ENCODE assay signal across 8 cellular contexts in the genomic region with DNA sequence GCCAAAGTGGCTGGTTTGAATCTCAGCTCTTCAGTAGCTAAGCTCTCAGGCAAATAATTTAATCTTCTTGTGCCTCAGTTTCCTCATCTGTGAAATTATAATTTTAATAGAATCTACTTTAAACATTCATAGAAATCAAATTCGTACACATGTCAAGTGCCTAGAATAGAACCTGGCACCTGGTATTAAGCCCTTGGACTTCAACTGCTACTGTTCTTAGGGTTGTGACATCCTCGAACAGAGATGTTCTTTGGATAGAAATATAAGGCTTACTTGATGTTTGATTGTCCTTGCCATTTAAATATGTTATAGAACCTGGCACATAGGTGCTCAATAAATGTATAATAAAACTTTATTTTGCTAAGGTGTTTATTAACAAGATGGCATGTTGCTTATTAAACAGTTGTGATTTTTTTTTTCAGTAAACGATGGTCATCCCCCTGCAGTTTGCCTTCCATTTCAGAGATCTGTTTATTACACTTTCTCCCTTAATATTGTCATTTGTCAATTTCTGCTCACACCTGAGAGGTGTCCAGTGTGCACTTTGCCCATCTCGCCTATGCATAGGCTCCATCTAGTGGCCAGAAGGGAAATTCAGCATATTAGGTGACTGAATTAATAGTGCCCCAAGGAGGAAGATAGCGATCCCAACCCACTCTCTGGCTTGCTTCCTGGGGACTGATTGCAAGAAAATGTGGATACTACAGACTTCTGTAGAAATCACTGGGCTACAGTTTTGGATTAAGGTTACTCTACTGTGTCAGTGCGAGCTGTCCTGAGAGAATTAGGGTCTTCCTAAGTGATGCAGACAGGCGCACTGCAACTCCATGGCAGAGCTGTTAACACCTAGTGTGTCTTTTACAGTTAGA. TPM values are rescaled to one million over a fixed set of nuclear protein-coding genes. Genes with fewer than 3 reads are reported as not detected.
A peak's percentile ranks its signal among the peaks of the same experiment; 100 is the strongest.
DNase-seq lines count a peak whose midpoint lies in the region; ATAC-seq and TF ChIP-seq lines count a peak whose summit lies in the region.

No MANE protein-coding gene starts in this region.

- intact Hi-C loops in Right ventricle myocardium superior (cut with DNase I) = no loop called here

- peaks cover 5% of the 10 kb centered on the region for H3K4me1 ChIP-seq in CD4-positive, CD25-positive, alpha-beta regulatory T cell (ENCODE audit: control insufficient read depth, insufficient read depth, low read length, poor library complexity, severe bottlenecking)

- DNase-seq in CD4-positive, CD25-positive, alpha-beta regulatory T cell = peak; percentile 19 to 58 (median 49)
- DNase-seq in NCI-H1930 (lab: John Stamatoyannopoulos, UW) (peak; percentile 17 to 22), Right ventricle myocardium superior (no peak), retinal pigment epithelial cell (ENCODE audit: low read depth) (no peak)
- peak; percentile 15 for DNase-seq in activated CD4-positive, alpha-beta T cell treated with anti-CD3 and anti-CD28 coated beads, Interleukin-2, amount 50 U/mL, for 1 hour
- no peak for DNase-seq in activated CD4-positive, CD25-positive, alpha-beta regulatory T cell treated with anti-CD3 and anti-CD28 coated beads, Interleukin-2, amount 50 U/mL, for 72 hours

- peaks cover 0 to 69% (median 12%) of the 10 kb centered on the region in 4 donors for H3K4me1 Mint-ChIP-seq in CD4-positive, CD25-positive, alpha-beta regulatory T cell

- ATAC-seq in CD4-positive, CD25-positive, alpha-beta regulatory T cell (ENCODE audit: low read depth in 2 of 2) = peak; percentile 53 to 77
- peak; percentile 74 for ATAC-seq in GM18505 (IDR thresholded peaks at IDR 0.05; ENCODE audit: unreplicated experiment)
- ATAC-seq in HG02759 (IDR thresholded peaks at IDR 0.05; ENCODE audit: unreplicated experiment) = peak; percentile 90
- peak; percentile 82 for ATAC-seq in Right ventricle myocardium superior (ENCODE audit: poor library complexity)

- no peak overlapping the region for H3K27ac ChIP-seq in CD4-positive, CD25-positive, alpha-beta regulatory T cell (ENCODE audit: insufficient read depth, low read length, poor library complexity, severe bottlenecking)

- H3K9me3 Mint-ChIP-seq in CD4-positive, CD25-positive, alpha-beta regulatory T cell = peaks cover 0 to 2% (median 0%) of the 10 kb centered on the region in 7 donors

- H3K9me3 ChIP-seq in CD4-positive, CD25-positive, alpha-beta regulatory T cell (ENCODE audit: control insufficient read depth in 2 of 2, low read length in 2 of 2) = no peaks in the 10 kb centered on the region

- peaks cover 19% of the 10 kb centered on the region for H3K27me3 Mint-ChIP-seq in CD4-positive, CD25-positive, alpha-beta regulatory T cell

- H3K36me3 Mint-ChIP-seq in CD4-positive, CD25-positive, alpha-beta regulatory T cell = peaks cover 3% of the 10 kb centered on the region

- no peak overlapping the region for H3K4me3 Mint-ChIP-seq in CD4-positive, CD25-positive, alpha-beta regulatory T cell

- TF ChIP-seq POLR2A in GM18505 (IDR thresholded peaks at IDR 0.05; ENCODE audit: borderline replicate concordance, extremely low read depth, insufficient read depth, insufficient read length) = no peak

- TF ChIP-seq CTCF in retinal pigment epithelial cell (conservative IDR thresholded peaks at IDR 0.05; ENCODE audit: low read depth, low read length) = peak; percentile 96

- H3K36me3 ChIP-seq in CD4-positive, CD25-positive, alpha-beta regulatory T cell (ENCODE audit: control insufficient read depth, insufficient read depth, low read length) = no peaks in the 10 kb centered on the region

- no peak overlapping the region for H3K4me3 ChIP-seq in CD4-positive, CD25-positive, alpha-beta regulatory T cell (ENCODE audit: low read depth, low read length)
- no peak overlapping the region for H3K4me3 ChIP-seq in retinal pigment epithelial cell (ENCODE audit: low read length)

- H3K27me3 ChIP-seq in CD4-positive, CD25-positive, alpha-beta regulatory T cell (ENCODE audit: control insufficient read depth, insufficient read depth, low read length) = peaks cover 11% of the 10 kb centered on the region

- H3K27ac Mint-ChIP-seq in CD4-positive, CD25-positive, alpha-beta regulatory T cell = no peak overlapping the region

RNA-seq across cellular contexts. Expression of gene IGF1R, which starts 10.7 kb away (rescaled TPM):
- total RNA-seq in CD4-positive, CD25-positive, alpha-beta regulatory T cell = 14.2 TPM
- 1 to 10 TPM; 1.6 to 4.2 (median 2.8) TPM for polyA plus RNA-seq in CD4-positive, CD25-positive, alpha-beta regulatory T cell
- 31.4 TPM for total RNA-seq in Right ventricle myocardium superior

Comparison
In these comparisons a context has a peak if more than half of its experiments do, and no peak if none do; other contexts are left out.
1. DNase-seq: peak in CD4-positive, CD25-positive, alpha-beta regulatory T cell (3 of 3), NCI-H1930 (2 of 2) and activated CD4-positive, alpha-beta T cell treated with anti-CD3 and anti-CD28 coated beads, Interleukin-2, amount 50 U/mL, for 1 hour (single experiment); none in Right ventricle myocardium superior (single experiment), retinal pigment epithelial cell (single experiment) and activated CD4-positive, CD25-positive, alpha-beta regulatory T cell treated with anti-CD3 and anti-CD28 coated beads, Interleukin-2, amount 50 U/mL, for 72 hours (single experiment).
2. Peak in every context shown above with its lines, with median percentiles within 50 percentile points of each other: ATAC-seq.